Comparison of ENCODE assay signal across 1 cellular context in the genomic region with DNA sequence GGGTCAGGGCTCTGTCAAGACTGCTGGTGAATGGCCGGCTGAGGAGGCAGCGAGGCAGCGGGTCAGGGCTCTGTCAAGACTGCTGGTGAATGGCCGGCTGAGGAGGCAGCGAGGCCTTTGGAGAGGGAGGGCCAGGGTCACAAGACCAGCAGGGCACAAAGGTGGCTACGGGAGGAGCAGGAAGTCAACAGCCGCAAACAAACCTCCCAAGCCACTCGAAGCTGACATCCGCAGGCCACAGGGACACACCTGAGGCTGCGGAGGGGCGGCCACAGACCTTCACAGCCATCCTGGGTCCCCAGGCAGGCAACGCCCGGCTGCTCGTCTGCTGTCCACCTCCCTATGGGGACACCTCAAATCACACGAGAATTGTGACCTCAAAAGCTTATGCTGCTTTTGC.
A peak's percentile ranks its signal among the peaks of the same experiment; 100 is the strongest.
TF ChIP-seq lines count a peak whose summit lies in the region.

No MANE protein-coding gene starts in this region.

TF ChIP-seq in HepG2, 621 proteins besides CTCF, POLR2A, EP300 and RAD21 (continued from another document and continues in another):
- TF ChIP-seq ZNF687 (CRISPR knock-in tag; IDR thresholded peaks at IDR 0.05) (peak; percentile 97), FOXA1 (IDR thresholded peaks at IDR 0.05) (no peak), FOXA1 (CRISPR knock-in tag; IDR thresholded peaks at IDR 0.05) (peak; percentile 65), PREB (CRISPR knock-in tag; IDR thresholded peaks at IDR 0.05) (no peak), ZNF33B (CRISPR knock-in tag; IDR thresholded peaks at IDR 0.05) (no peak), TEAD3 (CRISPR knock-in tag; optimal IDR thresholded peaks at IDR 0.05; ENCODE audit: borderline replicate concordance) (no peak), SUZ12 (IDR thresholded peaks at IDR 0.05; ENCODE audit: low read depth, low read length) (no peak), ZIK1 (CRISPR knock-in tag; IDR thresholded peaks at IDR 0.05; ENCODE audit: borderline replicate concordance, low read depth) (no peak), ZBTB26 (CRISPR knock-in tag; IDR thresholded peaks at IDR 0.05; ENCODE audit: borderline replicate concordance) (no peak), KAT7 (CRISPR knock-in tag; IDR thresholded peaks at IDR 0.05; ENCODE audit: borderline replicate concordance) (no peak), HDAC1 (CRISPR knock-in tag; IDR thresholded peaks at IDR 0.05) (0 out of 2 replicates have a peak, but pooled peaks have one; percentile 24), ZNF7 (CRISPR knock-in tag; IDR thresholded peaks at IDR 0.05) (no peak), FOXA3 (CRISPR knock-in tag; IDR thresholded peaks at IDR 0.05) (peak; percentile 51), ZNF670 (CRISPR knock-in tag; IDR thresholded peaks at IDR 0.05; ENCODE audit: borderline replicate concordance) (no peak), FOXK1 (CRISPR knock-in tag; IDR thresholded peaks at IDR 0.05; ENCODE audit: borderline replicate concordance, low read depth) (no peak), KLF13 (CRISPR knock-in tag; IDR thresholded peaks at IDR 0.05) (no peak), ETV5 (CRISPR knock-in tag; IDR thresholded peaks at IDR 0.05; ENCODE audit: borderline replicate concordance) (peak; percentile 82), MTF1 (CRISPR knock-in tag; IDR thresholded peaks at IDR 0.05) (no peak), SSRP1 (CRISPR knock-in tag; IDR thresholded peaks at IDR 0.05) (no peak), HNRNPK (IDR thresholded peaks at IDR 0.05; ENCODE audit: low read depth, low read length, poor library complexity, severe bottlenecking) (no peak)
- TF ChIP-seq, protein P1, sequence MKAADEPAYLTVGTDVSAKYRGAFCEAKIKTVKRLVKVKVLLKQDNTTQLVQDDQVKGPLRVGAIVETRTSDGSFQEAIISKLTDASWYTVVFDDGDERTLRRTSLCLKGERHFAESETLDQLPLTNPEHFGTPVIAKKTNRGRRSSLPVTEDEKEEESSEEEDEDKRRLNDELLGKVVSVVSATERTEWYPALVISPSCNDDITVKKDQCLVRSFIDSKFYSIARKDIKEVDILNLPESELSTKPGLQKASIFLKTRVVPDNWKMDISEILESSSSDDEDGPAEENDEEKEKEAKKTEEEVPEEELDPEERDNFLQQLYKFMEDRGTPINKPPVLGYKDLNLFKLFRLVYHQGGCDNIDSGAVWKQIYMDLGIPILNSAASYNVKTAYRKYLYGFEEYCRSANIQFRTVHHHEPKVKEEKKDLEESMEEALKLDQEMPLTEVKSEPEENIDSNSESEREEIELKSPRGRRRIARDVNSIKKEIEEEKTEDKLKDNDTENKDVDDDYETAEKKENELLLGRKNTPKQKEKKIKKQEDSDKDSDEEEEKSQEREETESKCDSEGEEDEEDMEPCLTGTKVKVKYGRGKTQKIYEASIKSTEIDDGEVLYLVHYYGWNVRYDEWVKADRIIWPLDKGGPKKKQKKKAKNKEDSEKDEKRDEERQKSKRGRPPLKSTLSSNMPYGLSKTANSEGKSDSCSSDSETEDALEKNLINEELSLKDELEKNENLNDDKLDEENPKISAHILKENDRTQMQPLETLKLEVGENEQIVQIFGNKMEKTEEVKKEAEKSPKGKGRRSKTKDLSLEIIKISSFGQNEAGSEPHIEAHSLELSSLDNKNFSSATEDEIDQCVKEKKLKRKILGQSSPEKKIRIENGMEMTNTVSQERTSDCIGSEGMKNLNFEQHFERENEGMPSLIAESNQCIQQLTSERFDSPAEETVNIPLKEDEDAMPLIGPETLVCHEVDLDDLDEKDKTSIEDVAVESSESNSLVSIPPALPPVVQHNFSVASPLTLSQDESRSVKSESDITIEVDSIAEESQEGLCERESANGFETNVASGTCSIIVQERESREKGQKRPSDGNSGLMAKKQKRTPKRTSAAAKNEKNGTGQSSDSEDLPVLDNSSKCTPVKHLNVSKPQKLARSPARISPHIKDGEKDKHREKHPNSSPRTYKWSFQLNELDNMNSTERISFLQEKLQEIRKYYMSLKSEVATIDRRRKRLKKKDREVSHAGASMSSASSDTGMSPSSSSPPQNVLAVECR (CRISPR knock-in tag; IDR thresholded peaks at IDR 0.05; ENCODE audit: borderline replicate concordance), result peak; percentile 26; the same call in 1 of the 2 replicates
- TF ChIP-seq, protein P2, sequence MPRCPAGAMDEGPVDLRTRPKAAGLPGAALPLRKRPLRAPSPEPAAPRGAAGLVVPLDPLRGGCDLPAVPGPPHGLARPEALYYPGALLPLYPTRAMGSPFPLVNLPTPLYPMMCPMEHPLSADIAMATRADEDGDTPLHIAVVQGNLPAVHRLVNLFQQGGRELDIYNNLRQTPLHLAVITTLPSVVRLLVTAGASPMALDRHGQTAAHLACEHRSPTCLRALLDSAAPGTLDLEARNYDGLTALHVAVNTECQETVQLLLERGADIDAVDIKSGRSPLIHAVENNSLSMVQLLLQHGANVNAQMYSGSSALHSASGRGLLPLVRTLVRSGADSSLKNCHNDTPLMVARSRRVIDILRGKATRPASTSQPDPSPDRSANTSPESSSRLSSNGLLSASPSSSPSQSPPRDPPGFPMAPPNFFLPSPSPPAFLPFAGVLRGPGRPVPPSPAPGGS (CRISPR knock-in tag; IDR thresholded peaks at IDR 0.05), result no peak
- TF ChIP-seq, protein P3, sequence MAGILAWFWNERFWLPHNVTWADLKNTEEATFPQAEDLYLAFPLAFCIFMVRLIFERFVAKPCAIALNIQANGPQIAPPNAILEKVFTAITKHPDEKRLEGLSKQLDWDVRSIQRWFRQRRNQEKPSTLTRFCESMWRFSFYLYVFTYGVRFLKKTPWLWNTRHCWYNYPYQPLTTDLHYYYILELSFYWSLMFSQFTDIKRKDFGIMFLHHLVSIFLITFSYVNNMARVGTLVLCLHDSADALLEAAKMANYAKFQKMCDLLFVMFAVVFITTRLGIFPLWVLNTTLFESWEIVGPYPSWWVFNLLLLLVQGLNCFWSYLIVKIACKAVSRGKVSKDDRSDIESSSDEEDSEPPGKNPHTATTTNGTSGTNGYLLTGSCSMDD (CRISPR knock-in tag; IDR thresholded peaks at IDR 0.05), result no peak
- TF ChIP-seq, protein P4, sequence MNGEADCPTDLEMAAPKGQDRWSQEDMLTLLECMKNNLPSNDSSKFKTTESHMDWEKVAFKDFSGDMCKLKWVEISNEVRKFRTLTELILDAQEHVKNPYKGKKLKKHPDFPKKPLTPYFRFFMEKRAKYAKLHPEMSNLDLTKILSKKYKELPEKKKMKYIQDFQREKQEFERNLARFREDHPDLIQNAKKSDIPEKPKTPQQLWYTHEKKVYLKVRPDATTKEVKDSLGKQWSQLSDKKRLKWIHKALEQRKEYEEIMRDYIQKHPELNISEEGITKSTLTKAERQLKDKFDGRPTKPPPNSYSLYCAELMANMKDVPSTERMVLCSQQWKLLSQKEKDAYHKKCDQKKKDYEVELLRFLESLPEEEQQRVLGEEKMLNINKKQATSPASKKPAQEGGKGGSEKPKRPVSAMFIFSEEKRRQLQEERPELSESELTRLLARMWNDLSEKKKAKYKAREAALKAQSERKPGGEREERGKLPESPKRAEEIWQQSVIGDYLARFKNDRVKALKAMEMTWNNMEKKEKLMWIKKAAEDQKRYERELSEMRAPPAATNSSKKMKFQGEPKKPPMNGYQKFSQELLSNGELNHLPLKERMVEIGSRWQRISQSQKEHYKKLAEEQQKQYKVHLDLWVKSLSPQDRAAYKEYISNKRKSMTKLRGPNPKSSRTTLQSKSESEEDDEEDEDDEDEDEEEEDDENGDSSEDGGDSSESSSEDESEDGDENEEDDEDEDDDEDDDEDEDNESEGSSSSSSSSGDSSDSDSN (CRISPR knock-in tag; IDR thresholded peaks at IDR 0.05), result peak; percentile 45; the same call in 1 of the 2 replicates
- TF ChIP-seq, protein P5, sequence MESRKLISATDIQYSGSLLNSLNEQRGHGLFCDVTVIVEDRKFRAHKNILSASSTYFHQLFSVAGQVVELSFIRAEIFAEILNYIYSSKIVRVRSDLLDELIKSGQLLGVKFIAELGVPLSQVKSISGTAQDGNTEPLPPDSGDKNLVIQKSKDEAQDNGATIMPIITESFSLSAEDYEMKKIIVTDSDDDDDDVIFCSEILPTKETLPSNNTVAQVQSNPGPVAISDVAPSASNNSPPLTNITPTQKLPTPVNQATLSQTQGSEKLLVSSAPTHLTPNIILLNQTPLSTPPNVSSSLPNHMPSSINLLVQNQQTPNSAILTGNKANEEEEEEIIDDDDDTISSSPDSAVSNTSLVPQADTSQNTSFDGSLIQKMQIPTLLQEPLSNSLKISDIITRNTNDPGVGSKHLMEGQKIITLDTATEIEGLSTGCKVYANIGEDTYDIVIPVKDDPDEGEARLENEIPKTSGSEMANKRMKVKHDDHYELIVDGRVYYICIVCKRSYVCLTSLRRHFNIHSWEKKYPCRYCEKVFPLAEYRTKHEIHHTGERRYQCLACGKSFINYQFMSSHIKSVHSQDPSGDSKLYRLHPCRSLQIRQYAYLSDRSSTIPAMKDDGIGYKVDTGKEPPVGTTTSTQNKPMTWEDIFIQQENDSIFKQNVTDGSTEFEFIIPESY (CRISPR knock-in tag; IDR thresholded peaks at IDR 0.05), result peak; percentile 41; the same call in 1 of the 2 replicates
